Comparison of ENCODE assay signal across 1 cellular context in genomic region chr10:63713191-63714144, GRCh38.
TF ChIP-seq lines count a peak whose summit lies in the region.

No MANE protein-coding gene starts in this region.

TF ChIP-seq in HEK293, 187 proteins besides CTCF, POLR2A, EP300 and RAD21 (continued from another document and continues in another):
- TF ChIP-seq HIC1 (tag by site-specific recombination; IDR thresholded peaks at IDR 0.05), result no peak
- TF ChIP-seq ZNF629 (tag by site-specific recombination; IDR thresholded peaks at IDR 0.05), result peak; percentile 74
- TF ChIP-seq ZNF398 (tag by site-specific recombination; IDR thresholded peaks at IDR 0.05), result peak; percentile 79
- TF ChIP-seq GLI2 (tag by site-specific recombination; IDR thresholded peaks at IDR 0.05; ENCODE audit: borderline replicate concordance, low read depth), result 0 out of 2 replicates have a peak, but pooled peaks have one; percentile 33
- no peak for TF ChIP-seq ZNF302 (tag by site-specific recombination; IDR thresholded peaks at IDR 0.05; ENCODE audit: low read depth)
- TF ChIP-seq ZSCAN30 (tag by site-specific recombination; IDR thresholded peaks at IDR 0.05), result peak; percentile 76
- TF ChIP-seq ZNF121 (tag by site-specific recombination; IDR thresholded peaks at IDR 0.05), result no peak
- peak; percentile 72 for TF ChIP-seq ZNF423 (tag by site-specific recombination; IDR thresholded peaks at IDR 0.05)
- TF ChIP-seq SALL2 (tag by site-specific recombination; IDR thresholded peaks at IDR 0.05; ENCODE audit: borderline replicate concordance), result no peak
- TF ChIP-seq, protein P1, sequence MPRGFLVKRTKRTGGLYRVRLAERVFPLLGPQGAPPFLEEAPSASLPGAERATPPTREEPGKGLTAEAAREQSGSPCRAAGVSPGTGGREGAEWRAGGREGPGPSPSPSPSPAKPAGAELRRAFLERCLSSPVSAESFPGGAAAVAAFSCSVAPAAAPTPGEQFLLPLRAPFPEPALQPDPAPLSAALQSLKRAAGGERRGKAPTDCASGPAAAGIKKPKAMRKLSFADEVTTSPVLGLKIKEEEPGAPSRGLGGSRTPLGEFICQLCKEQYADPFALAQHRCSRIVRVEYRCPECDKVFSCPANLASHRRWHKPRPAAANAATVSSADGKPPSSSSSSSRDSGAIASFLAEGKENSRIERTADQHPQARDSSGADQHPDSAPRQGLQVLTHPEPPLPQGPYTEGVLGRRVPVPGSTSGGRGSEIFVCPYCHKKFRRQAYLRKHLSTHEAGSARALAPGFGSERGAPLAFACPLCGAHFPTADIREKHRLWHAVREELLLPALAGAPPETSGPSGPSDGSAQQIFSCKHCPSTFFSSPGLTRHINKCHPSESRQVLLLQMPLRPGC (tag by site-specific recombination; IDR thresholded peaks at IDR 0.05), result peak; percentile 77
- peak; percentile 87 for TF ChIP-seq ZNF184 (tag by site-specific recombination; IDR thresholded peaks at IDR 0.05)
- TF ChIP-seq ZBTB48 (tag by site-specific recombination; IDR thresholded peaks at IDR 0.05), result no peak
- TF ChIP-seq, protein P2, sequence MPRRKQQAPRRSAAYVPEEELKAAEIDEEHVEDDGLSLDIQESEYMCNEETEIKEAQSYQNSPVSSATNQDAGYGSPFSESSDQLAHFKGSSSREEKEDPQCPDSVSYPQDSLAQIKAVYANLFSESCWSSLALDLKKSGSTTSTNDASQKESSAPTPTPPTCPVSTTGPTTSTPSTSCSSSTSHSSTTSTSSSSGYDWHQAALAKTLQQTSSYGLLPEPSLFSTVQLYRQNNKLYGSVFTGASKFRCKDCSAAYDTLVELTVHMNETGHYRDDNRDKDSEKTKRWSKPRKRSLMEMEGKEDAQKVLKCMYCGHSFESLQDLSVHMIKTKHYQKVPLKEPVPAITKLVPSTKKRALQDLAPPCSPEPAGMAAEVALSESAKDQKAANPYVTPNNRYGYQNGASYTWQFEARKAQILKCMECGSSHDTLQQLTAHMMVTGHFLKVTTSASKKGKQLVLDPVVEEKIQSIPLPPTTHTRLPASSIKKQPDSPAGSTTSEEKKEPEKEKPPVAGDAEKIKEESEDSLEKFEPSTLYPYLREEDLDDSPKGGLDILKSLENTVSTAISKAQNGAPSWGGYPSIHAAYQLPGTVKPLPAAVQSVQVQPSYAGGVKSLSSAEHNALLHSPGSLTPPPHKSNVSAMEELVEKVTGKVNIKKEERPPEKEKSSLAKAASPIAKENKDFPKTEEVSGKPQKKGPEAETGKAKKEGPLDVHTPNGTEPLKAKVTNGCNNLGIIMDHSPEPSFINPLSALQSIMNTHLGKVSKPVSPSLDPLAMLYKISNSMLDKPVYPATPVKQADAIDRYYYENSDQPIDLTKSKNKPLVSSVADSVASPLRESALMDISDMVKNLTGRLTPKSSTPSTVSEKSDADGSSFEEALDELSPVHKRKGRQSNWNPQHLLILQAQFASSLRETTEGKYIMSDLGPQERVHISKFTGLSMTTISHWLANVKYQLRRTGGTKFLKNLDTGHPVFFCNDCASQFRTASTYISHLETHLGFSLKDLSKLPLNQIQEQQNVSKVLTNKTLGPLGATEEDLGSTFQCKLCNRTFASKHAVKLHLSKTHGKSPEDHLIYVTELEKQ (tag by site-specific recombination; IDR thresholded peaks at IDR 0.05; ENCODE audit: borderline replicate concordance), result peak; percentile 37; the same call in 1 of the 2 replicates
- TF ChIP-seq, protein P3, sequence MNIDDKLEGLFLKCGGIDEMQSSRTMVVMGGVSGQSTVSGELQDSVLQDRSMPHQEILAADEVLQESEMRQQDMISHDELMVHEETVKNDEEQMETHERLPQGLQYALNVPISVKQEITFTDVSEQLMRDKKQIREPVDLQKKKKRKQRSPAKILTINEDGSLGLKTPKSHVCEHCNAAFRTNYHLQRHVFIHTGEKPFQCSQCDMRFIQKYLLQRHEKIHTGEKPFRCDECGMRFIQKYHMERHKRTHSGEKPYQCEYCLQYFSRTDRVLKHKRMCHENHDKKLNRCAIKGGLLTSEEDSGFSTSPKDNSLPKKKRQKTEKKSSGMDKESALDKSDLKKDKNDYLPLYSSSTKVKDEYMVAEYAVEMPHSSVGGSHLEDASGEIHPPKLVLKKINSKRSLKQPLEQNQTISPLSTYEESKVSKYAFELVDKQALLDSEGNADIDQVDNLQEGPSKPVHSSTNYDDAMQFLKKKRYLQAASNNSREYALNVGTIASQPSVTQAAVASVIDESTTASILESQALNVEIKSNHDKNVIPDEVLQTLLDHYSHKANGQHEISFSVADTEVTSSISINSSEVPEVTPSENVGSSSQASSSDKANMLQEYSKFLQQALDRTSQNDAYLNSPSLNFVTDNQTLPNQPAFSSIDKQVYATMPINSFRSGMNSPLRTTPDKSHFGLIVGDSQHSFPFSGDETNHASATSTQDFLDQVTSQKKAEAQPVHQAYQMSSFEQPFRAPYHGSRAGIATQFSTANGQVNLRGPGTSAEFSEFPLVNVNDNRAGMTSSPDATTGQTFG (tag by site-specific recombination; IDR thresholded peaks at IDR 0.05; ENCODE audit: borderline replicate concordance), result no peak
- TF ChIP-seq ZNF660 (tag by site-specific recombination; IDR thresholded peaks at IDR 0.05), result peak; percentile 84
- TF ChIP-seq ZNF366 (tag by site-specific recombination; conservative IDR thresholded peaks at IDR 0.05), result peak; percentile 74
- peak; percentile 33; the same call in 1 of the 2 replicates for TF ChIP-seq KLF8 (tag by site-specific recombination; IDR thresholded peaks at IDR 0.05)
- TF ChIP-seq WT1 (tag by site-specific recombination; IDR thresholded peaks at IDR 0.05), result peak; percentile 65
- no peak for TF ChIP-seq ZNF37A (tag by site-specific recombination; IDR thresholded peaks at IDR 0.05)
- TF ChIP-seq ZNF350 (tag by site-specific recombination; IDR thresholded peaks at IDR 0.05), result no peak
- peak; percentile 97 for TF ChIP-seq ZNF561 (tag by site-specific recombination; IDR thresholded peaks at IDR 0.05; ENCODE audit: borderline replicate concordance)
- TF ChIP-seq ZNF596 (tag by site-specific recombination; IDR thresholded peaks at IDR 0.05), result peak; percentile 78
- peak; percentile 37; the same call in 1 of the 2 replicates for TF ChIP-seq ZBTB1 (tag by site-specific recombination; IDR thresholded peaks at IDR 0.05)
- TF ChIP-seq ZBTB10 (tag by site-specific recombination; IDR thresholded peaks at IDR 0.05), result no peak
- TF ChIP-seq, protein P4, sequence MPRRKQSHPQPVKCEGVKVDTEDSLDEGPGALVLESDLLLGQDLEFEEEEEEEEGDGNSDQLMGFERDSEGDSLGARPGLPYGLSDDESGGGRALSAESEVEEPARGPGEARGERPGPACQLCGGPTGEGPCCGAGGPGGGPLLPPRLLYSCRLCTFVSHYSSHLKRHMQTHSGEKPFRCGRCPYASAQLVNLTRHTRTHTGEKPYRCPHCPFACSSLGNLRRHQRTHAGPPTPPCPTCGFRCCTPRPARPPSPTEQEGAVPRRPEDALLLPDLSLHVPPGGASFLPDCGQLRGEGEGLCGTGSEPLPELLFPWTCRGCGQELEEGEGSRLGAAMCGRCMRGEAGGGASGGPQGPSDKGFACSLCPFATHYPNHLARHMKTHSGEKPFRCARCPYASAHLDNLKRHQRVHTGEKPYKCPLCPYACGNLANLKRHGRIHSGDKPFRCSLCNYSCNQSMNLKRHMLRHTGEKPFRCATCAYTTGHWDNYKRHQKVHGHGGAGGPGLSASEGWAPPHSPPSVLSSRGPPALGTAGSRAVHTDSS (tag by site-specific recombination; IDR thresholded peaks at IDR 0.05), result 0 out of 2 replicates have a peak, but pooled peaks have one; percentile 11
- TF ChIP-seq GLIS1 (tag by site-specific recombination; IDR thresholded peaks at IDR 0.05), result peak; percentile 99
- peak; percentile 89 for TF ChIP-seq MEIS1 (CRISPR knock-in tag; IDR thresholded peaks at IDR 0.05; ENCODE audit: borderline replicate concordance)
- TF ChIP-seq ZNF843 (tag by site-specific recombination; IDR thresholded peaks at IDR 0.05), result peak; percentile 90
- peak; percentile 55 for TF ChIP-seq PRDM1 (tag by site-specific recombination; IDR thresholded peaks at IDR 0.05)
- peak; percentile 91 for TF ChIP-seq FEZF1 (tag by site-specific recombination; IDR thresholded peaks at IDR 0.05)
- no peak for TF ChIP-seq SCRT1 (tag by site-specific recombination; IDR thresholded peaks at IDR 0.05; ENCODE audit: borderline replicate concordance)
- TF ChIP-seq ZNF664 (tag by site-specific recombination; IDR thresholded peaks at IDR 0.05), result peak; percentile 87
- TF ChIP-seq ZEB2 (tag by site-specific recombination; IDR thresholded peaks at IDR 0.05), result peak; percentile 84
- TF ChIP-seq ZNF274 (IDR thresholded peaks at IDR 0.05; ENCODE audit: low read length), result no peak
- TF ChIP-seq ZNF274 (tag by site-specific recombination; IDR thresholded peaks at IDR 0.05; ENCODE audit: borderline replicate concordance), result no peak
- TF ChIP-seq PRDM4 (tag by site-specific recombination; IDR thresholded peaks at IDR 0.05), result peak; percentile 92
- TF ChIP-seq ZXDB (tag by site-specific recombination; IDR thresholded peaks at IDR 0.05), result peak; percentile 69
- peak; percentile 53; the same call in 1 of the 2 replicates for TF ChIP-seq ZNF394 (tag by site-specific recombination; IDR thresholded peaks at IDR 0.05; ENCODE audit: borderline replicate concordance)
- no peak for TF ChIP-seq ZSCAN16 (tag by site-specific recombination; IDR thresholded peaks at IDR 0.05)
- 0 out of 2 replicates have a peak, but pooled peaks have one; percentile 33 for TF ChIP-seq ZNF501 (tag by site-specific recombination; IDR thresholded peaks at IDR 0.05)
- TF ChIP-seq OVOL3 (tag by site-specific recombination; IDR thresholded peaks at IDR 0.05), result no peak; the same call in 1 of the 2 replicates
- no peak for TF ChIP-seq ZNF530 (tag by site-specific recombination; IDR thresholded peaks at IDR 0.05; ENCODE audit: low read depth)
- TF ChIP-seq ZNF510 (tag by site-specific recombination; IDR thresholded peaks at IDR 0.05; ENCODE audit: insufficient replicate concordance), result no peak
